ENCODE assay signal across 18 cellular contexts in the genomic region with DNA sequence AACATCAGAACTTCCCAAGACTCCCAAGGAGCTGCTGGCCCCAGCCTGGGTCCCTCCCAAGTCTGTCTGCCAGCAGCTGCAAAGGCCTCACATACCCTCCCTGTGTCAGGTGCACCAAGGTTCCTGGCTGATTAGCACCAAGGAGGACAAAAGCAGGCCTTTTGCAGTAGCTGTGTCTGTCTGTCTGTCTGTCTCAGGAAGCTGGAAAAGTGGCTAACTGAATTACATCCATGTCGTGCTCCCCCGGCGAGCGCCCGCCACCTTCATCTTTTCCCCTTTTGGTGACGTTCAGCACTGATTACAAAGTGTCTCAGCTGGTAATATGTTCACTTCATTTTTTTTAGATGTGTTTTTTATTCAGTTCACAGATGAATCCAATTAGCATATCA.
A peak's percentile ranks its signal among the peaks of the same experiment; 100 is the strongest.
DNase-seq lines count a peak whose midpoint lies in the region; ATAC-seq lines count a peak whose summit lies in the region.
"Had no signal": no experiment of that assay in that cellular context is flagged by ENCODE, and none has a peak within 500 bp of the region (broad histone marks: within the 10 kb centered on the region; RNA-seq: fewer than 3 reads in every experiment).

No MANE protein-coding gene starts in this region.

- no peaks in the 10 kb centered on the region for H3K9me3 ChIP-seq in right cardiac atrium (ENCODE audit: control insufficient read depth, low read length)
- H3K9me3 ChIP-seq: BE2C, HAP-1, MG63 had no signal

- WGBS in right cardiac atrium, result 74% methylated on average over 6 of the region's 6 CpGs

- no peak overlapping the region for H3K4me3 ChIP-seq in right cardiac atrium (ENCODE audit: low read length)
- H3K4me3 ChIP-seq: HAP-1, MG63 had no signal

- H3K27me3 ChIP-seq in right cardiac atrium (ENCODE audit: control insufficient read depth, insufficient read depth), result no peaks in the 10 kb centered on the region
- H3K27me3 ChIP-seq: BE2C, MG63 had no signal

- intact Hi-C loops in cardiac septum (cut with DNase I) (no loop called here), right cardiac atrium (cut with DNase I) (no loop called here)

- no peaks in the 10 kb centered on the region for H3K4me1 ChIP-seq in right cardiac atrium (ENCODE audit: control insufficient read depth, insufficient read depth, low read length)
- H3K4me1 ChIP-seq: BE2C, HAP-1 had no signal

- ATAC-seq in right cardiac atrium, result no peak
- ATAC-seq in HG03097 (IDR thresholded peaks at IDR 0.05; ENCODE audit: low FRiP score, unreplicated experiment), result no peak
- no peak for ATAC-seq in GM18873 (IDR thresholded peaks at IDR 0.05; ENCODE audit: low FRiP score, unreplicated experiment)

- H3K27ac ChIP-seq in right cardiac atrium (ENCODE audit: low read length), result no peak overlapping the region
- H3K27ac ChIP-seq: 22Rv1, RWPE1 had no signal

- DNase-seq in cardiac septum (ENCODE audit: low spot score) (peak; percentile 49), right cardiac atrium (no peak), mesenteric fat pad (ENCODE audit: low spot score) (peak; percentile 57), retina (peak; percentile 72), NCI-H446 (lab: John Stamatoyannopoulos, UW) (no peak)
- DNase-seq: BE2C; CD4-positive, CD25-positive, alpha-beta regulatory T cell; HFFc6; IMR-90; KG1; MG63; NCI-H2029; SHP77 had no signal

Comparison
In these comparisons a context has a peak if more than half of its experiments do, and no peak if none do; other contexts are left out.
1. DNase-seq: peak in cardiac septum (single experiment), mesenteric fat pad (single experiment) and retina (single experiment); none in right cardiac atrium (0 of 3) and NCI-H446 (0 of 2).